Comparison of ENCODE assay signal across 9 cellular contexts in genomic region chr3:66481071-66482001, GRCh38. TPM values are rescaled to one million over a fixed set of nuclear protein-coding genes. Genes with fewer than 3 reads are reported as not detected.
DNase-seq lines count a peak whose midpoint lies in the region; ATAC-seq and TF ChIP-seq lines count a peak whose summit lies in the region.
"Had no signal": no experiment of that assay in that cellular context is flagged by ENCODE, and none has a peak within 500 bp of the region (broad histone marks: within the 10 kb centered on the region; RNA-seq: fewer than 3 reads in every experiment).

No MANE protein-coding gene starts in this region.

- DNase-seq in Caco-2 (peak; percentile 81 to 86), natural killer cell (no peak), inferior parietal cortex (ENCODE audit: extremely low spot score) (no peak), C1 segment of cervical spinal cord (lab: John Stamatoyannopoulos, UW) (no peak), NCI-H2081 (lab: John Stamatoyannopoulos, UW) (no peak)
- DNase-seq: SIG-M5 had no signal

- H3K27me3 ChIP-seq in Caco-2 (replicated peaks; ENCODE audit: control insufficient read depth, insufficient read depth, low read length) = no peaks in the 10 kb centered on the region

- H3K9me3 ChIP-seq in Caco-2 = no peaks in the 10 kb centered on the region

- H3K4me1 ChIP-seq in Caco-2 = peaks cover 95% of the 10 kb centered on the region

- no peak overlapping the region for H3K4me3 ChIP-seq in Caco-2 (ENCODE audit: low read depth, low read length)

- BruUV-seq in Caco-2 (replicated peaks; lab: Mats Ljungman, UMichigan) = no TSS peak

- H3K9me3 Mint-ChIP-seq in Caco-2 (ENCODE audit: unreplicated experiment) (no peaks in the 10 kb centered on the region), natural killer cell (no peaks in the 10 kb centered on the region)

- ATAC-seq in HG02981 (IDR thresholded peaks at IDR 0.05; ENCODE audit: unreplicated experiment) = peak; percentile 17
- peak; percentile 57 to 63 (median 60) for ATAC-seq in natural killer cell
- no peak for ATAC-seq in GM19324 (IDR thresholded peaks at IDR 0.05; ENCODE audit: low FRiP score, unreplicated experiment)

- POLR2A ChIA-PET in Caco-2 (lab: Charles Lee) = no interaction called here

- TF ChIP-seq CTCF in Caco-2 (IDR thresholded peaks at IDR 0.05; ENCODE audit: insufficient read depth in 1 of 2, low read depth in 1 of 2, low read length in 1 of 2, severe bottlenecking in 1 of 2, unreplicated experiment in 1 of 2) = no peak
- TF ChIP-seq CTCF in natural killer cell (IDR thresholded peaks at IDR 0.05) = no peak

- CTCF ChIA-PET in Caco-2 (lab: Charles Lee) = no interaction called here

- no peaks in the 10 kb centered on the region for H3K36me3 ChIP-seq in Caco-2 (ENCODE audit: control insufficient read depth, insufficient read depth, low read length)

- peak overlapping the region; percentile 60 for H3K27ac ChIP-seq in angular gyrus (ENCODE audit: low read depth, low read length)

- H3K27me3 Mint-ChIP-seq in Caco-2 (ENCODE audit: insufficient read depth, unreplicated experiment) (no peaks in the 10 kb centered on the region), natural killer cell (ENCODE audit: low read depth in 2 of 2) (peaks cover 2 to 17% of the 10 kb centered on the region in 2 donors)

- H3K36me3 Mint-ChIP-seq in Caco-2 (ENCODE audit: insufficient read depth, unreplicated experiment) (peaks cover 7% of the 10 kb centered on the region), natural killer cell (no peaks in the 10 kb centered on the region)

- H3K4me3 Mint-ChIP-seq in Caco-2 (ENCODE audit: unreplicated experiment) (peak overlapping the region; percentile 58), natural killer cell (peak overlapping the region; percentile 68)

- H3K4me1 Mint-ChIP-seq in Caco-2 (ENCODE audit: low read depth, unreplicated experiment) (peaks cover 65% of the 10 kb centered on the region), natural killer cell (peaks cover 42 to 57% of the 10 kb centered on the region in 2 donors)

- intact Hi-C loops in Caco-2 (cut with micrococcal nuclease; ENCODE audit: unreplicated experiment) = loop anchor here (1.0 kb wide), 5 partner anchors 9 to 161 kb away; partner anchors contain the start of gene LRIG1
- intact Hi-C loops in natural killer cell (cut with micrococcal nuclease) = no loop called here

- H3K27ac Mint-ChIP-seq in Caco-2 (ENCODE audit: unreplicated experiment) = peak overlapping the region; percentile 85
- peak overlapping the region; percentile 14 to 59 for H3K27ac Mint-ChIP-seq in natural killer cell

RNA-seq across cellular contexts. Expression of gene LRIG1, which starts 19.5 kb away (rescaled TPM):
- total RNA-seq in Caco-2 (2022) (43.4 and 47.0 TPM in 2 replicates), natural killer cell (10 to 100 TPM in 1 of 3 donors, 1 to 10 TPM in 2; 5.5 to 10.6 (median 8.5) TPM)

Comparison
In these comparisons a context has a peak if more than half of its experiments do, and no peak if none do; other contexts are left out.
1. DNase-seq: peak in Caco-2 (2 of 2); none in natural killer cell (single experiment), inferior parietal cortex (single experiment), C1 segment of cervical spinal cord (0 of 14) and NCI-H2081 (0 of 2).